Comparison of ENCODE assay signal across 8 cellular contexts in the genomic region with DNA sequence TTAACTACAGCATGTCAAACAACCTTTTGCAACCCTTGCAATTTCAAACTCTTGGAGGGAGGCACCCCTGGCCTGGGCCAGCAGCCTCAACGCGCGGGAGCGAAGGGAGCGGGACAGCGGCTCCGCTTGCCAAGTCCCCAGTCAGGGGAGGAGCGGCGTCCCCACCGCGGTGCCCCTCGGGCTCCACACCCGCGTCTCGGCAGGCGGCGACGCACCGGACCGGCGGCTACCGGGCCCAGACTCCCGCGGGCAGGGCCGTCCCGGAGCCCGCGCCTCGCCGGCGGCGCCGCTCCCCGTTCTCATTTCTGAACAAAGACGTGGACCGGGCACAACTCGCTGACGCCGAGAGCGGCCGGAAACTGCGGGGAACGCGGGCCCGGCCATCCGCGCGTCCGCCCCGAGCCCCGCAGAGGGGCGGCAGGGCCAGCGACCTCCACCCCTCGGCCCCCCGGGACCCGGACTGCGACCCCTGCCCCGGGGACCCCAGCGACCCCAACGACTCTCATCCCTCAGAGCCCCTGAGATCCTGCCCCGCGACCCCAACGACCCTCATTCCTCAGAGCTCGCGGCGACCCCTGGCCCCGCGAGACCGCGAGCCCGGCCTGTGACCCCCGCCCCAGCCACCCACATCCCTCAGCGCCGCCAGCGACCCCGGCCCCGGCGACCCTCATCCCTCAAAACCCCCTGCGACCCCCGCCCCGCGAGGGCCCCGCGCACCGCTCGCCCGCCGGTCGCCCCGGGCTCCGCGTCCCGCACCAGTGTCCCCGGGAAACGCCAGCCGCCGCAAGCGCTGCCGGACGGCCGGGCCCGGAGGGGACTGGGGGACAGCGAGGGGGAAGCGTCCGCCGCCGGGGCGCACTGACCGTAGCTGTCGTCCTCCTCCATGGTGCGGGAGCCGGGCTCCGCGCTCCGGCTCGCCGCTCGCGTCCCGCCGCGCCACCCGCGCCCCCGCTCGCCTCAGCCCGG. TPM values are rescaled to one million over a fixed set of nuclear protein-coding genes. Genes with fewer than 3 reads are reported as not detected.
DNase-seq lines count a peak whose midpoint lies in the region; ATAC-seq and TF ChIP-seq lines count a peak whose summit lies in the region.

A gene with protein sequence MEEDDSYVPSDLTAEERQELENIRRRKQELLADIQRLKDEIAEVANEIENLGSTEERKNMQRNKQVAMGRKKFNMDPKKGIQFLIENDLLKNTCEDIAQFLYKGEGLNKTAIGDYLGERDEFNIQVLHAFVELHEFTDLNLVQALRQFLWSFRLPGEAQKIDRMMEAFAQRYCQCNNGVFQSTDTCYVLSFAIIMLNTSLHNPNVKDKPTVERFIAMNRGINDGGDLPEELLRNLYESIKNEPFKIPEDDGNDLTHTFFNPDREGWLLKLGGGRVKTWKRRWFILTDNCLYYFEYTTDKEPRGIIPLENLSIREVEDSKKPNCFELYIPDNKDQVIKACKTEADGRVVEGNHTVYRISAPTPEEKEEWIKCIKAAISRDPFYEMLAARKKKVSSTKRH (minus strand): TSS at position 935 of the 966 bp plus-strand sequence. CDS start 50 bp downstream, at position 885.

- H3K4me3 Mint-ChIP-seq in activated CD8-positive, alpha-beta T cell treated with anti-CD3 and anti-CD28 coated beads, Interleukin-2, amount 10 ng/mL, durations not matched to agents 7 days and 5 days, result peak within 1 kb of the TSS; percentile 81
- H3K4me3 Mint-ChIP-seq in naive B cell, result peak within 1 kb of the TSS; percentile 84 to 96 (median 90)
- H3K4me3 Mint-ChIP-seq in type B pancreatic cell, result peak within 1 kb of the TSS; percentile 92

- TF ChIP-seq POLR2A in IMR-90 (IDR thresholded peaks at IDR 0.05; ENCODE audit: low read depth, low read length) (peak; percentile 63; the same call in 1 of the 2 replicates), esophagus muscularis mucosa (IDR thresholded peaks at IDR 0.05; ENCODE audit: low read depth) (no peak)

- H3K4me1 ChIP-seq in IMR-90 (ENCODE audit: control insufficient read depth, insufficient read depth, low read length) (no peaks in the 10 kb centered on the region), esophagus muscularis mucosa (peaks cover 17 to 51% (median 35%) of the 10 kb centered on the region in 4 donors)

- ATAC-seq in GM19468 (IDR thresholded peaks at IDR 0.05; ENCODE audit: extremely low read depth, unreplicated experiment) (peak; percentile 2), IMR-90 (ENCODE audit: low read depth) (peak; percentile 7), naive B cell (ENCODE audit: low read depth in 2 of 2) (peak; percentile 3 to 11), GM18517 (IDR thresholded peaks at IDR 0.05; ENCODE audit: unreplicated experiment) (no peak)
- peak; percentile 16 for ATAC-seq in activated CD8-positive, alpha-beta T cell treated with anti-CD3 and anti-CD28 coated beads, Interleukin-2, amount 10 ng/mL, durations not matched to agents 7 days and 5 days

- TF ChIP-seq CTCF in C4-2B (conservative IDR thresholded peaks at IDR 0.05) (no peak), IMR-90 (conservative IDR thresholded peaks at IDR 0.05; ENCODE audit: low read depth, low read length) (no peak), esophagus muscularis mucosa (IDR thresholded peaks at IDR 0.05) (no peak), type B pancreatic cell (conservative IDR thresholded peaks at IDR 0.05) (no peak)

- H3K9ac ChIP-seq in IMR-90 (ENCODE audit: low read depth, low read length), result peak within 1 kb of the TSS; percentile 83

- H3K56ac ChIP-seq in IMR-90 (ENCODE audit: extremely low read depth, insufficient read depth, low read length), result peak within 1 kb of the TSS; percentile 91

- intact Hi-C loops in IMR-90 (cut with micrococcal nuclease) (no loop called here), esophagus muscularis mucosa (cut with DNase I) (loop anchor here (5.0 kb wide), 2 partner anchors 56 to 64 kb away; no protein-coding TSS in a partner anchor)

- peaks cover 22 to 32% of the 10 kb centered on the region in 2 experiments for H3K79me1 ChIP-seq in IMR-90 (ENCODE audit: low read depth in 1 of 2, low read length in 2 of 2)

- H3K23ac ChIP-seq in IMR-90 (ENCODE audit: low read depth, low read length), result peak within 1 kb of the TSS; percentile 93

- H3K36me3 ChIP-seq in IMR-90 (ENCODE audit: control insufficient read depth, insufficient read depth, low read length) (no peaks in the 10 kb centered on the region), esophagus muscularis mucosa (no peaks in the 10 kb centered on the region)

- H3K36me3 Mint-ChIP-seq in activated CD8-positive, alpha-beta T cell treated with anti-CD3 and anti-CD28 coated beads, Interleukin-2, amount 10 ng/mL, durations not matched to agents 7 days and 5 days (ENCODE audit: low read depth), result peaks cover 18% of the 10 kb centered on the region
- H3K36me3 Mint-ChIP-seq in naive B cell (no peaks in the 10 kb centered on the region), type B pancreatic cell (no peaks in the 10 kb centered on the region)

- no TSS peak for BruUV-seq in IMR-90 (replicated peaks; lab: Mats Ljungman, UMichigan)

- H3K4me3 ChIP-seq in IMR-90 (ENCODE audit: insufficient read depth, low read depth, low read length) (peak within 1 kb of the TSS; percentile 96), esophagus muscularis mucosa (peak within 1 kb of the TSS; percentile 92 to 100 (median 99))

- WGBS in IMR-90 (ENCODE audit: extremely low coverage in 2 of 2, insufficient read length in 1 of 2), 2 experiments, result 1% methylated on average over 37 of the region's 127 CpGs; no CpG with 5 or more reads in 1 of the 2 experiments
- WGBS in esophagus muscularis mucosa, result under 1% methylated on average over 13 of the region's 127 CpGs

- H3K4me1 Mint-ChIP-seq in activated CD8-positive, alpha-beta T cell treated with anti-CD3 and anti-CD28 coated beads, Interleukin-2, amount 10 ng/mL, durations not matched to agents 7 days and 5 days (ENCODE audit: low read depth), result peaks cover 54% of the 10 kb centered on the region
- peaks cover 20 to 53% (median 34%) of the 10 kb centered on the region in 3 donors for H3K4me1 Mint-ChIP-seq in naive B cell
- H3K4me1 Mint-ChIP-seq in type B pancreatic cell (ENCODE audit: unreplicated experiment), result peaks cover 19% of the 10 kb centered on the region

- peak within 1 kb of the TSS; percentile 95 for H3K27ac ChIP-seq in C4-2B
- H3K27ac ChIP-seq in IMR-90 (ENCODE audit: insufficient read depth, low read length), result peak within 1 kb of the TSS; percentile 91
- H3K27ac ChIP-seq in esophagus muscularis mucosa (replicated peaks in 1 of 4), result peak within 1 kb of the TSS; percentile 94 to 96 (median 95)

- dilution Hi-C loops in IMR-90 (cut with HindIII; ENCODE audit: low sequenced_read_pairs, unreplicated experiment), result no loop called here

- peak within 1 kb of the TSS; percentile 59; the same call in 1 of the 3 replicates for H2BK15ac ChIP-seq in IMR-90 (ENCODE audit: low read depth, low read length)

- CTCF ChIA-PET in IMR-90 (lab: Yijun Ruan, JAX), result interaction anchor here (0.5 kb wide), 1 partner anchor 31 kb away, joined by 4 read pairs; no protein-coding TSS in a partner anchor
- CTCF ChIA-PET in activated CD8-positive, alpha-beta T cell treated with anti-CD3 and anti-CD28 coated beads, Interleukin-2, amount 10 ng/mL, durations not matched to agents 7 days and 5 days (lab: Charles Lee), result interaction anchor here (1.0 to 1.7 kb wide), 3 partner anchors 33 to 190 kb away, joined by 3 to 13 read pairs (median 3); no protein-coding TSS in a partner anchor

- H3K27me3 ChIP-seq in IMR-90 (ENCODE audit: control insufficient read depth, insufficient read depth, low read length) (no peaks in the 10 kb centered on the region), esophagus muscularis mucosa (no peaks in the 10 kb centered on the region)

- peak within 1 kb of the TSS; percentile 86 for H4K91ac ChIP-seq in IMR-90 (ENCODE audit: insufficient read depth, low read depth, low read length)

- H3K27ac Mint-ChIP-seq in activated CD8-positive, alpha-beta T cell treated with anti-CD3 and anti-CD28 coated beads, Interleukin-2, amount 10 ng/mL, durations not matched to agents 7 days and 5 days, result peak within 1 kb of the TSS; percentile 95
- H3K27ac Mint-ChIP-seq in naive B cell (peak within 1 kb of the TSS; percentile 78 to 95 (median 95)), type B pancreatic cell (peak within 1 kb of the TSS; percentile 87)

- H2BK20ac ChIP-seq in IMR-90 (ENCODE audit: low read depth, low read length), result peak within 1 kb of the TSS; percentile 64; the same call in 1 of the 2 replicates

- H4K20me1 ChIP-seq in IMR-90 (ENCODE audit: insufficient read depth, low read length), result 0 out of 2 replicates have a peak, but pooled peaks cover 14% of the 10 kb centered on the region

- peak within 1 kb of the TSS; percentile 67; the same call in 1 of the 2 replicates for H2AK5ac ChIP-seq in IMR-90 (ENCODE audit: low read depth, low read length)

- peaks cover 8% of the 10 kb centered on the region for H3K9me1 ChIP-seq in IMR-90 (ENCODE audit: insufficient read depth, low read length)

- H4K5ac ChIP-seq in IMR-90 (ENCODE audit: low read depth, low read length), result peak within 1 kb of the TSS; percentile 64

- H2AK9ac ChIP-seq in IMR-90 (replicated peaks; ENCODE audit: low read depth, low read length, poor library complexity), result peak within 1 kb of the TSS; percentile 96

- peak within 1 kb of the TSS; percentile 94 for H2BK5ac ChIP-seq in IMR-90 (ENCODE audit: low read depth, low read length, poor library complexity, severe bottlenecking)

- peak within 1 kb of the TSS; percentile 100 for H2AFZ ChIP-seq in IMR-90 (replicated peaks; ENCODE audit: low read length, poor library complexity)

- H2BK120ac ChIP-seq in IMR-90 (ENCODE audit: low read depth, low read length), result peak within 1 kb of the TSS; percentile 78

- POLR2A ChIA-PET in IMR-90 (lab: Charles Lee; ENCODE audit: unreplicated experiment), result no interaction called here
- POLR2A ChIA-PET in activated CD8-positive, alpha-beta T cell treated with anti-CD3 and anti-CD28 coated beads, Interleukin-2, amount 10 ng/mL, durations not matched to agents 7 days and 5 days (lab: Charles Lee), result interaction anchor here (1.0 to 3.2 kb wide), 10 partner anchors 11 to 116 kb away, joined by 3 to 39 read pairs (median 6); no protein-coding TSS in a partner anchor

- in situ Hi-C loops in IMR-90 (cut with MboI; ENCODE audit: low sequenced_read_pairs), result no loop called here

- DNase-seq in IMR-90 (no peak), esophagus muscularis mucosa (ENCODE audit: extremely low spot score) (no peak), naive B cell (peak; percentile 37), type B pancreatic cell (ENCODE audit: extremely low spot score, unreplicated experiment) (no peak)
- DNase-seq in activated CD8-positive, alpha-beta T cell treated with anti-CD3 and anti-CD28 coated beads, Interleukin-2, amount 10 ng/mL, durations not matched to agents 7 days and 5 days, result peak; percentile 60

- peak within 1 kb of the TSS; percentile 72 for H3K4me2 ChIP-seq in IMR-90 (ENCODE audit: low read depth, low read length)

- peak within 1 kb of the TSS; percentile 97 to 99 for H4K8ac ChIP-seq in IMR-90 (ENCODE audit: low read depth in 2 of 2, low read length in 2 of 2)

- no peaks in the 10 kb centered on the region for H3K9me3 ChIP-seq in IMR-90 (ENCODE audit: control insufficient read depth, insufficient read depth, low read length)
- no peaks in the 10 kb centered on the region for H3K9me3 ChIP-seq in esophagus muscularis mucosa

- TF ChIP-seq EP300 in esophagus muscularis mucosa (IDR thresholded peaks at IDR 0.05), result no peak

- H3K14ac ChIP-seq in IMR-90 (replicated peaks; ENCODE audit: low read depth, low read length), result peak within 1 kb of the TSS; percentile 93

- peak within 1 kb of the TSS; percentile 91 for H3K4ac ChIP-seq in IMR-90 (ENCODE audit: low read depth, low read length)

- peak within 1 kb of the TSS; percentile 53 for H3K18ac ChIP-seq in IMR-90 (ENCODE audit: low read depth, low read length)

- TF ChIP-seq RAD21 in IMR-90 (IDR thresholded peaks at IDR 0.05; ENCODE audit: low read length), result no peak

- H3K27me3 Mint-ChIP-seq in activated CD8-positive, alpha-beta T cell treated with anti-CD3 and anti-CD28 coated beads, Interleukin-2, amount 10 ng/mL, durations not matched to agents 7 days and 5 days (ENCODE audit: low read depth), result no peaks in the 10 kb centered on the region
- no peaks in the 10 kb centered on the region for H3K27me3 Mint-ChIP-seq in naive B cell
- H3K27me3 Mint-ChIP-seq in type B pancreatic cell, result no peaks in the 10 kb centered on the region

- H3K9me3 Mint-ChIP-seq in activated CD8-positive, alpha-beta T cell treated with anti-CD3 and anti-CD28 coated beads, Interleukin-2, amount 10 ng/mL, durations not matched to agents 7 days and 5 days (ENCODE audit: insufficient read depth), result no peaks in the 10 kb centered on the region
- H3K9me3 Mint-ChIP-seq in naive B cell (no peaks in the 10 kb centered on the region), type B pancreatic cell (no peaks in the 10 kb centered on the region)

RNA-seq across cellular contexts. Expression of the gene that starts here (rescaled TPM):
- total RNA-seq in IMR-90 (2012; rRNA removed) (7.9 and 8.3 TPM in 2 replicates), esophagus muscularis mucosa (10 to 100 TPM; 25.7 to 39.4 (median 35.7) TPM), type B pancreatic cell (ENCODE audit: low replicate concordance) (18.8 and 30.3 TPM in 2 replicates)
- polyA plus RNA-seq in IMR-90 (2012; rRNA removed) (10.1 and 12.4 TPM in 2 replicates), naive B cell (ENCODE audit: low read depth in 6 of 6) (100 to 1,000 TPM; 165 to 235 (median 190) TPM)
- 6.2 and 9.0 TPM in 2 replicates for polyA plus RNA-seq in IMR-90 (2012; cell fraction: cytosol; rRNA removed)
- polyA plus RNA-seq in IMR-90 (2012; cell fraction: nucleus; rRNA removed; ENCODE audit: low replicate concordance), result 46.8 and 57.8 TPM in 2 replicates
- total RNA-seq in activated CD8-positive, alpha-beta T cell treated with anti-CD3 and anti-CD28 coated beads, Interleukin-2, amount 10 ng/mL, durations not matched to agents 7 days and 5 days, result 100 to 1,000 TPM; 137 to 138 TPM

Comparison
In these comparisons a context has a peak if more than half of its experiments do, and no peak if none do; other contexts are left out.
1. DNase-seq: peak in activated CD8-positive, alpha-beta T cell treated with anti-CD3 and anti-CD28 coated beads, Interleukin-2, amount 10 ng/mL, durations not matched to agents 7 days and 5 days (single experiment) and naive B cell (single experiment); none in IMR-90 (single experiment), esophagus muscularis mucosa (single experiment) and type B pancreatic cell (single experiment).
2. Peak in every context shown above with its lines, with median percentiles within 50 percentile points of each other: H3K27ac ChIP-seq, H3K27ac Mint-ChIP-seq and H3K4me3 Mint-ChIP-seq.